ENCODE assay signal across 15 cellular contexts in the genomic region with DNA sequence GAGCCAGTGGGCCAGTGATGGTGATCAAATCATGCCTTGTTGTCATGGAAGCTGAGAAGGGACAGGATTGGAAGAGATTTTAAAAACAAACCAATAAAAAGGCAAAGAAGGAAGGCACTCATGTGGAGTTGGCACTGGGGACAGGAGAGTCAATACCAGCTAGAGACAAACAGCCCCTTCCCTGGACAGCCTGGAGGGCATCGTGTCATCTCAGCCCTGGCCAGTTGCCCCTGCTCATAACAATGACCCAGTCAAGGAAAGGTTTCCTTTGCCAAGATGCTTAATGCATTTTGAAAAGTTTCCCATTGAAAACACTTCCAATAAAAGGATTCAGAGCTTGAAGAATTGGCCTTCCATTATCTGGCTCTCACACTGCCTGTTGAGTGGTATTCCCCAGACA.
"Had no signal": no experiment of that assay in that cellular context is flagged by ENCODE, and none has a peak within 500 bp of the region (broad histone marks: within the 10 kb centered on the region; RNA-seq: fewer than 3 reads in every experiment).

No MANE protein-coding gene starts in this region.

- DNase-seq: activated CD4-positive, alpha-beta T cell treated with anti-CD3 and anti-CD28 coated beads, Interleukin-2, amount 50 U/mL, for 1 hour; activated CD8-positive, alpha-beta memory T cell treated with anti-CD3 and anti-CD28 coated beads for 24 hours; cerebellar nuclear complex; effector memory CD4-positive, alpha-beta T cell; foreskin fibroblast; glutamatergic neuron; nephron progenitor cell; occipital lobe; psoas muscle; right lobe of liver; stimulated activated naive CD8-positive, alpha-beta T cell treated with anti-CD3 and anti-CD28 coated beads, Interleukin-15, amount 100 ng/mL, for 72 hours; T-helper 17 cell; testis; upper lobe of left lung had no signal

- H3K27me3 ChIP-seq: right lobe of liver, testis, upper lobe of left lung had no signal

- ATAC-seq: psoas muscle; right lobe of liver; stimulated activated naive CD8-positive, alpha-beta T cell treated with anti-CD3 and anti-CD28 coated beads, Interleukin-15, amount 100 ng/mL, for 72 hours; T-helper 17 cell had no signal

- H3K4me1 ChIP-seq: psoas muscle, right lobe of liver, testis had no signal

- H3K36me3 ChIP-seq: right lobe of liver, upper lobe of left lung had no signal

- H3K27ac ChIP-seq: psoas muscle, right lobe of liver, testis, upper lobe of left lung had no signal

- H3K9me3 ChIP-seq: psoas muscle, right lobe of liver, testis, upper lobe of left lung had no signal

- H3K4me3 ChIP-seq: psoas muscle, right lobe of liver, smooth muscle cell, testis, upper lobe of left lung had no signal

- H3K4me2 ChIP-seq: smooth muscle cell had no signal
